ENCODE assay signal across 1 cellular context in the genomic region with DNA sequence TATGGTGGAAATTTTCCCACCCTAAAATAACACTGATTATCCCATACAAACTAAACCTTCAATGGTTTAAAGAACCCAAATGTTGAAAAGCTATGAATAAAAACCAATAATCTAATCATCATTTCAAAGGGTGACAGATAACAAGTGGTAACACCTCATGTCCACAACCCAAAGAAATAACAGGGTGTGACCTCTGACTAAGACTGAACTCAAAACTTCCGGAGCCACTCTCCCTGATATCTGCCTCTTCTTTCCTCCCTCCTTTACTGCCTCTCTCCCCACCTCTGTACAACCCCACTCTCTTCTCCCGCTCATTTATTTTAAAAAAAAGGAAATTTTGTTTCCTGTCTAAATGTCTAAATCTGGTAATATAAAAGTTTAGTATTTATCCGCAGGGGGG.
TF ChIP-seq lines count a peak whose summit lies in the region.

No MANE protein-coding gene starts in this region.

TF ChIP-seq in K562, 482 proteins besides CTCF, POLR2A, EP300 and RAD21 (continued from another document and continues in another):
- peak; percentile 28 for TF ChIP-seq TAF9B (IDR thresholded peaks at IDR 0.05; ENCODE audit: partially characterized antibody)
- TF ChIP-seq MYBL2 (IDR thresholded peaks at IDR 0.05; ENCODE audit: low read depth), result no peak
- no peak for TF ChIP-seq MYBL2 (CRISPR knock-in tag; IDR thresholded peaks at IDR 0.05; ENCODE audit: borderline replicate concordance)
- no peak for TF ChIP-seq ZNF507 (tag; conservative IDR thresholded peaks at IDR 0.05)
- TF ChIP-seq, protein P1, sequence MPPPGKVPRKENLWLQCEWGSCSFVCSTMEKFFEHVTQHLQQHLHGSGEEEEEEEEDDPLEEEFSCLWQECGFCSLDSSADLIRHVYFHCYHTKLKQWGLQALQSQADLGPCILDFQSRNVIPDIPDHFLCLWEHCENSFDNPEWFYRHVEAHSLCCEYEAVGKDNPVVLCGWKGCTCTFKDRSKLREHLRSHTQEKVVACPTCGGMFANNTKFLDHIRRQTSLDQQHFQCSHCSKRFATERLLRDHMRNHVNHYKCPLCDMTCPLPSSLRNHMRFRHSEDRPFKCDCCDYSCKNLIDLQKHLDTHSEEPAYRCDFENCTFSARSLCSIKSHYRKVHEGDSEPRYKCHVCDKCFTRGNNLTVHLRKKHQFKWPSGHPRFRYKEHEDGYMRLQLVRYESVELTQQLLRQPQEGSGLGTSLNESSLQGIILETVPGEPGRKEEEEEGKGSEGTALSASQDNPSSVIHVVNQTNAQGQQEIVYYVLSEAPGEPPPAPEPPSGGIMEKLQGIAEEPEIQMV (tag; conservative IDR thresholded peaks at IDR 0.05; ENCODE audit: low read depth), result no peak
- peak; percentile 65; the same call in 1 of the 2 replicates for TF ChIP-seq SMARCA4 (IDR thresholded peaks at IDR 0.05)
- TF ChIP-seq SMAD3 (CRISPR knock-in tag; conservative IDR thresholded peaks at IDR 0.05), result no peak
- TF ChIP-seq ESRRA (IDR thresholded peaks at IDR 0.05; ENCODE audit: borderline replicate concordance, low read depth), result no peak
- TF ChIP-seq, protein P2, sequence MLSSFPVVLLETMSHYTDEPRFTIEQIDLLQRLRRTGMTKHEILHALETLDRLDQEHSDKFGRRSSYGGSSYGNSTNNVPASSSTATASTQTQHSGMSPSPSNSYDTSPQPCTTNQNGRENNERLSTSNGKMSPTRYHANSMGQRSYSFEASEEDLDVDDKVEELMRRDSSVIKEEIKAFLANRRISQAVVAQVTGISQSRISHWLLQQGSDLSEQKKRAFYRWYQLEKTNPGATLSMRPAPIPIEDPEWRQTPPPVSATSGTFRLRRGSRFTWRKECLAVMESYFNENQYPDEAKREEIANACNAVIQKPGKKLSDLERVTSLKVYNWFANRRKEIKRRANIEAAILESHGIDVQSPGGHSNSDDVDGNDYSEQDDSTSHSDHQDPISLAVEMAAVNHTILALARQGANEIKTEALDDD (IDR thresholded peaks at IDR 0.05), result peak; percentile 43; the same call in 1 of the 2 replicates
- 0 out of 4 replicates have a peak, but pooled peaks of 1 of the 2 experiments have one; percentile 45 for TF ChIP-seq RCOR1 (IDR thresholded peaks at IDR 0.05; ENCODE audit: borderline replicate concordance in 1 of 2, low read depth in 2 of 2, low read length in 2 of 2)
- TF ChIP-seq KAT2B (IDR thresholded peaks at IDR 0.05; ENCODE audit: low read depth, low read length), result no peak
- TF ChIP-seq SOX6 (IDR thresholded peaks at IDR 0.05), result no peak
- no peak for TF ChIP-seq ZNF398 (CRISPR knock-in tag; IDR thresholded peaks at IDR 0.05)
- no peak for TF ChIP-seq GATAD2A (IDR thresholded peaks at IDR 0.05)
- TF ChIP-seq KDM1A (IDR thresholded peaks at IDR 0.05), result 0 out of 4 replicates have a peak, but pooled peaks of 1 of the 2 experiments have one; percentile 40
- TF ChIP-seq ZNF134 (CRISPR knock-in tag; conservative IDR thresholded peaks at IDR 0.05), result no peak
- TF ChIP-seq, protein P3, sequence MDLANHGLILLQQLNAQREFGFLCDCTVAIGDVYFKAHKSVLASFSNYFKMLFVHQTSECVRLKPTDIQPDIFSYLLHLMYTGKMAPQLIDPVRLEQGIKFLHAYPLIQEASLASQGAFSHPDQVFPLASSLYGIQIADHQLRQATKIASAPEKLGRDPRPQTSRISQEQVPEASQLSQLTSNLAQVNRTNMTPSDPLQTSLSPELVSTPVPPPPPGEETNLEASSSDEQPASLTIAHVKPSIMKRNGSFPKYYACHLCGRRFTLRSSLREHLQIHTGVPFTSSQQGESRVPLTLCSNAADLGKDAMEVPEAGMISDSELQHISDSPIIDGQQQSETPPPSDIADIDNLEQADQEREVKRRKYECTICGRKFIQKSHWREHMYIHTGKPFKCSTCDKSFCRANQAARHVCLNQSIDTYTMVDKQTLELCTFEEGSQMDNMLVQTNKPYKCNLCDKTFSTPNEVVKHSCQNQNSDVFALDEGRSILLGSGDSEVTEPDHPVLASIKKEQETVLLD (IDR thresholded peaks at IDR 0.05), result 0 out of 2 replicates have a peak, but pooled peaks have one; percentile 23
- TF ChIP-seq STAT5A (IDR thresholded peaks at IDR 0.05; ENCODE audit: borderline replicate concordance, low read length), result no peak
- TF ChIP-seq ZNF384 (IDR thresholded peaks at IDR 0.05; ENCODE audit: low read depth, low read length), result no peak
- peak; percentile 36; the same call in 1 of the 2 replicates for TF ChIP-seq ATF3 (IDR thresholded peaks at IDR 0.05)
- TF ChIP-seq ATF3 (CRISPR knock-in tag; conservative IDR thresholded peaks at IDR 0.05), result no peak
- TF ChIP-seq, protein P4, sequence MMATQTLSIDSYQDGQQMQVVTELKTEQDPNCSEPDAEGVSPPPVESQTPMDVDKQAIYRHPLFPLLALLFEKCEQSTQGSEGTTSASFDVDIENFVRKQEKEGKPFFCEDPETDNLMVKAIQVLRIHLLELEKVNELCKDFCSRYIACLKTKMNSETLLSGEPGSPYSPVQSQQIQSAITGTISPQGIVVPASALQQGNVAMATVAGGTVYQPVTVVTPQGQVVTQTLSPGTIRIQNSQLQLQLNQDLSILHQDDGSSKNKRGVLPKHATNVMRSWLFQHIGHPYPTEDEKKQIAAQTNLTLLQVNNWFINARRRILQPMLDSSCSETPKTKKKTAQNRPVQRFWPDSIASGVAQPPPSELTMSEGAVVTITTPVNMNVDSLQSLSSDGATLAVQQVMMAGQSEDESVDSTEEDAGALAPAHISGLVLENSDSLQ (IDR thresholded peaks at IDR 0.05), result peak; percentile 4; the same call in 1 of the 2 replicates
- no peak for TF ChIP-seq SNIP1 (IDR thresholded peaks at IDR 0.05; ENCODE audit: low read depth)
- TF ChIP-seq MGA (IDR thresholded peaks at IDR 0.05), result peak; percentile 25; the same call in 1 of the 2 replicates
- TF ChIP-seq PTRF (tag; IDR thresholded peaks at IDR 0.05), result no peak
- no peak for TF ChIP-seq HNRNPUL1 (IDR thresholded peaks at IDR 0.05; ENCODE audit: low read length)
- no peak for TF ChIP-seq SUPT5H (IDR thresholded peaks at IDR 0.05)
- no peak for TF ChIP-seq HNRNPLL (IDR thresholded peaks at IDR 0.05; ENCODE audit: low read depth, low read length, poor library complexity, severe bottlenecking)
- TF ChIP-seq ETV1 (tag; conservative IDR thresholded peaks at IDR 0.05; ENCODE audit: low read depth), result peak; percentile 59
- 0 out of 2 replicates have a peak, but pooled peaks have one; percentile 56 for TF ChIP-seq ZNF589 (CRISPR knock-in tag; IDR thresholded peaks at IDR 0.05; ENCODE audit: low read depth)
- TF ChIP-seq DPF2 (IDR thresholded peaks at IDR 0.05), result peak; percentile 78
- TF ChIP-seq JUND (IDR thresholded peaks at IDR 0.05; ENCODE audit: borderline replicate concordance, low read depth, low read length), result peak; percentile 67; the same call in 1 of the 2 replicates
- TF ChIP-seq JUND (tag; IDR thresholded peaks at IDR 0.05; ENCODE audit: borderline replicate concordance, low read depth, low read length), result no peak
- no peak for TF ChIP-seq ZNF408 (CRISPR knock-in tag; IDR thresholded peaks at IDR 0.05; ENCODE audit: low read depth)
- no peak for TF ChIP-seq PHF8 (IDR thresholded peaks at IDR 0.05; ENCODE audit: borderline replicate concordance, low read length)
- TF ChIP-seq CEBPB (tag; IDR thresholded peaks at IDR 0.05), result no peak
- TF ChIP-seq MEIS2 (IDR thresholded peaks at IDR 0.05; ENCODE audit: partially characterized antibody), result no peak
- TF ChIP-seq BRD4 (IDR thresholded peaks at IDR 0.05), result no peak
- no peak for TF ChIP-seq FOXP1 (CRISPR knock-in tag; IDR thresholded peaks at IDR 0.05)
- TF ChIP-seq ARID1B (IDR thresholded peaks at IDR 0.05), result peak; percentile 69
- peak; percentile 64 for TF ChIP-seq FOSL1 (tag; conservative IDR thresholded peaks at IDR 0.05)
- 0 out of 2 replicates have a peak, but pooled peaks have one; percentile 24 for TF ChIP-seq SMARCC2 (IDR thresholded peaks at IDR 0.05; ENCODE audit: low read depth)
- peak; percentile 53; the same call in 1 of the 2 replicates for TF ChIP-seq ETV5 (CRISPR knock-in tag; IDR thresholded peaks at IDR 0.05; ENCODE audit: low read depth)
